17 cellular contexts compared by ENCODE assay signal in the genomic region with DNA sequence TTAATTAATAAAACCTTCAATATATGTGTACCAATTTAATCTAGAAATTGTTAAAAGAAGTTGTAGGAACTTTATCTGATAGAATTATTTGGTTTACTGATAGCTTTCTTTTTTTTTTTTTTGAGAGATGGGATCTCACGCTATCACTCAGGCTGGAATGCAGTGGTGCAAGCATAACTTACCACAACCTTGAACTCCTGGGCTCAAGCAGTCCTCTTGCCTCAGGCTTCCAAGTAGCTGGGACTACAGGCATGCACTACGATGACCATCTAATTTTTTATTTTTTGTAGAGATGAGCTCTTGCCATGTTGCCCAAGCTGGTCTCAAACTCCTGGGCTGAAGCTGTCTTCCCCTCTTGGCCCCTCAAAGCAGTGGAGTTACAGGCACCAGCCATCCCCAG.
"Had no signal": no experiment of that assay in that cellular context is flagged by ENCODE, and none has a peak within 500 bp of the region (broad histone marks: within the 10 kb centered on the region; RNA-seq: fewer than 3 reads in every experiment).

No MANE protein-coding gene starts in this region.

- H3K36me3 ChIP-seq: ovary had no signal

- H3K27ac ChIP-seq: cardiac muscle cell, esophagus muscularis mucosa, left lung, ovary, skin epidermis, testis had no signal

- H3K4me3 ChIP-seq: cardiac muscle cell, esophagus muscularis mucosa, left lung, ovary, skin epidermis, testis had no signal

- DNase-seq: activated CD8-positive, alpha-beta memory T cell treated with anti-CD3 and anti-CD28 coated beads, Interleukin-2, amount 10 ng/mL, durations not matched to agents 7 days and 5 days; activated effector memory CD4-positive, alpha-beta T cell treated with Interleukin-2 at 50 U/mL for 16 hours; activated T-cell treated with anti-CD3 and anti-CD28 coated beads, Interleukin-2, amount 50 U/mL, for 24 hours; aorta; foreskin melanocyte; head of caudate nucleus; left lung; ovary; stimulated activated CD4-positive, alpha-beta T cell treated with anti-CD3 and anti-CD28 coated beads, Interleukin-4, amount 100 ng/mL, for 4 hours; stimulated activated naive CD8-positive, alpha-beta T cell treated with anti-CD3 and anti-CD28 coated beads, Interleukin-15, amount 100 ng/mL, for 72 hours; testis had no signal

- H3K4me1 ChIP-seq: esophagus muscularis mucosa, left lung, testis had no signal

- H3K4me3 Mint-ChIP-seq: activated CD8-positive, alpha-beta memory T cell treated with anti-CD3 and anti-CD28 coated beads, Interleukin-2, amount 10 ng/mL, durations not matched to agents 7 days and 5 days; activated T-cell treated with anti-CD3 and anti-CD28 coated beads, Interleukin-2, amount 50 U/mL, for 24 hours; memory B cell; neural crest cell; stimulated activated naive CD8-positive, alpha-beta T cell treated with anti-CD3 and anti-CD28 coated beads, Interleukin-15, amount 100 ng/mL, for 72 hours had no signal

- H3K27me3 Mint-ChIP-seq: activated CD8-positive, alpha-beta memory T cell treated with anti-CD3 and anti-CD28 coated beads, Interleukin-2, amount 10 ng/mL, durations not matched to agents 7 days and 5 days; activated T-cell treated with anti-CD3 and anti-CD28 coated beads, Interleukin-2, amount 50 U/mL, for 24 hours; memory B cell; stimulated activated naive CD8-positive, alpha-beta T cell treated with anti-CD3 and anti-CD28 coated beads, Interleukin-15, amount 100 ng/mL, for 72 hours had no signal

- H3K9me3 ChIP-seq: esophagus muscularis mucosa, left lung, ovary, testis had no signal

- H3K27ac Mint-ChIP-seq: activated CD8-positive, alpha-beta memory T cell treated with anti-CD3 and anti-CD28 coated beads, Interleukin-2, amount 10 ng/mL, durations not matched to agents 7 days and 5 days; activated naive CD4-positive, alpha-beta T cell treated with anti-CD3 and anti-CD28 coated beads, Interleukin-2, amount 50 U/mL, for 72 hours; activated T-cell treated with anti-CD3 and anti-CD28 coated beads, Interleukin-2, amount 50 U/mL, for 24 hours; memory B cell; stimulated activated naive CD8-positive, alpha-beta T cell treated with anti-CD3 and anti-CD28 coated beads, Interleukin-15, amount 100 ng/mL, for 72 hours had no signal

- H3K4me1 Mint-ChIP-seq: activated CD8-positive, alpha-beta memory T cell treated with anti-CD3 and anti-CD28 coated beads, Interleukin-2, amount 10 ng/mL, durations not matched to agents 7 days and 5 days; memory B cell; neural crest cell; stimulated activated naive CD8-positive, alpha-beta T cell treated with anti-CD3 and anti-CD28 coated beads, Interleukin-15, amount 100 ng/mL, for 72 hours had no signal

- H3K9me3 Mint-ChIP-seq: activated naive CD4-positive, alpha-beta T cell treated with anti-CD3 and anti-CD28 coated beads, Interleukin-2, amount 50 U/mL, for 72 hours; activated T-cell treated with anti-CD3 and anti-CD28 coated beads, Interleukin-2, amount 50 U/mL, for 24 hours; memory B cell; stimulated activated naive CD8-positive, alpha-beta T cell treated with anti-CD3 and anti-CD28 coated beads, Interleukin-15, amount 100 ng/mL, for 72 hours had no signal

- H3K27me3 ChIP-seq: cardiac muscle cell, esophagus muscularis mucosa, left lung, ovary, testis had no signal
